10 cellular contexts compared by ENCODE assay signal in genomic region chr9:112711050-112711689, GRCh38. TPM values are rescaled to one million over a fixed set of nuclear protein-coding genes. Genes with fewer than 3 reads are reported as not detected.
DNase-seq lines count a peak whose midpoint lies in the region; ATAC-seq and TF ChIP-seq lines count a peak whose summit lies in the region.
"Had no signal": no experiment of that assay in that cellular context is flagged by ENCODE, and none has a peak within 500 bp of the region (broad histone marks: within the 10 kb centered on the region; RNA-seq: fewer than 3 reads in every experiment).

No MANE protein-coding gene starts in this region.

- H3K36me3 Mint-ChIP-seq in stimulated activated naive B cell treated with anti-CD40 and anti-IgM and Interleukin-4, amounts not matched to agents 10 μg/mL and 1 μg/mL and 100 μg/mL, for 72 hours: peaks cover 18 to 39% of the 10 kb centered on the region in 2 donors
- peaks cover 6 to 13% of the 10 kb centered on the region in 2 donors for H3K36me3 Mint-ChIP-seq in activated naive CD4-positive, alpha-beta T cell treated with anti-CD3 and anti-CD28 coated beads, Interleukin-2, amount 50 U/mL, for 72 hours

- WGBS in mammary epithelial cell (ENCODE audit: low coverage, missing lambda C conversion rate): 82% methylated on average over 7 of the region's 7 CpGs
- 79 to 85% methylated on average over 7 of the region's 7 CpGs for WGBS in lung, 2 donors

- H3K79me2 ChIP-seq in mammary epithelial cell (ENCODE audit: insufficient read depth, low read length): peaks cover 54% of the 10 kb centered on the region

- in situ Hi-C loops in mammary epithelial cell (cut with MboI; ENCODE audit: low sequenced_read_pairs in 2 of 2): no loop called here

- H4K20me1 ChIP-seq in mammary epithelial cell (ENCODE audit: insufficient read depth, low read length): no peaks in the 10 kb centered on the region

- H3K4me2 ChIP-seq in mammary epithelial cell (ENCODE audit: insufficient read depth, low read depth, low read length): no peak overlapping the region

- intact Hi-C loops in mammary epithelial cell (cut with micrococcal nuclease): loop anchor here (5.0 kb wide), 1 partner anchor 614 kb away; no protein-coding TSS in a partner anchor

- peak; percentile 76 for TF ChIP-seq CTCF in LNCaP clone FGC (IDR thresholded peaks at IDR 0.05; ENCODE audit: control insufficient read depth, extremely low read depth, insufficient read depth)
- TF ChIP-seq CTCF in mammary epithelial cell (conservative IDR thresholded peaks at IDR 0.05 in 1 of 2, IDR thresholded peaks at IDR 0.05 in 1 of 2; ENCODE audit: extremely low read depth in 1 of 2, insufficient read depth in 1 of 2, low read depth in 1 of 2, low read length in 2 of 2): peak; percentile 47 to 64
- TF ChIP-seq CTCF in lung (IDR thresholded peaks at IDR 0.05; ENCODE audit: control extremely low read depth, extremely low read depth): peak; percentile 12

- DNase-seq in D341Med (ENCODE audit: low spot score) (peak; percentile 44), LNCaP clone FGC (ENCODE audit: low read depth) (no peak), mammary epithelial cell (peak; percentile 13), lung (ENCODE audit: low spot score) (no peak), NCI-H748 (lab: John Stamatoyannopoulos, UW; ENCODE audit: unreplicated experiment) (no peak)
- DNase-seq in stimulated activated naive B cell treated with anti-CD40 and anti-IgM and Interleukin-4, amounts not matched to agents 10 μg/mL and 1 μg/mL and 100 μg/mL, for 72 hours: no peak
- no peak for DNase-seq in activated naive CD4-positive, alpha-beta T cell treated with anti-CD3 and anti-CD28 coated beads, Interleukin-2, amount 50 U/mL, for 72 hours (ENCODE audit: low spot score in 2 of 2)

- no peak for ATAC-seq in lung (ENCODE audit: insufficient read depth, low FRiP score)
- no peak for ATAC-seq in stimulated activated naive B cell treated with anti-CD40 and anti-IgM and Interleukin-4, amounts not matched to agents 10 μg/mL and 1 μg/mL and 100 μg/mL, for 72 hours (replicated peaks)
- ATAC-seq in HG03175 (IDR thresholded peaks at IDR 0.05; ENCODE audit: unreplicated experiment): no peak
- no peak for ATAC-seq in activated naive CD4-positive, alpha-beta T cell treated with anti-CD3 and anti-CD28 coated beads, Interleukin-2, amount 50 U/mL, for 72 hours

- H3K9ac ChIP-seq in mammary epithelial cell (ENCODE audit: insufficient read depth, low read length): no peak overlapping the region

- H3K4me1 ChIP-seq in mammary epithelial cell (ENCODE audit: insufficient read depth, low read length): peaks cover under 1% of the 10 kb centered on the region
- H3K4me1 ChIP-seq in lung (ENCODE audit: control insufficient read depth in 2 of 2, insufficient read depth in 2 of 2, low read length in 2 of 2): no peaks in the 10 kb centered on the region

- no peak overlapping the region for H3K4me3 Mint-ChIP-seq in stimulated activated naive B cell treated with anti-CD40 and anti-IgM and Interleukin-4, amounts not matched to agents 10 μg/mL and 1 μg/mL and 100 μg/mL, for 72 hours

- H3K27me3 Mint-ChIP-seq in stimulated activated naive B cell treated with anti-CD40 and anti-IgM and Interleukin-4, amounts not matched to agents 10 μg/mL and 1 μg/mL and 100 μg/mL, for 72 hours: no peaks in the 10 kb centered on the region

- H3K9me3 Mint-ChIP-seq in stimulated activated naive B cell treated with anti-CD40 and anti-IgM and Interleukin-4, amounts not matched to agents 10 μg/mL and 1 μg/mL and 100 μg/mL, for 72 hours: no peaks in the 10 kb centered on the region
- no peaks in the 10 kb centered on the region for H3K9me3 Mint-ChIP-seq in activated naive CD4-positive, alpha-beta T cell treated with anti-CD3 and anti-CD28 coated beads, Interleukin-2, amount 50 U/mL, for 72 hours

- no peak overlapping the region for H2AFZ ChIP-seq in mammary epithelial cell (ENCODE audit: low read depth, low read length)

- H3K4me1 Mint-ChIP-seq in stimulated activated naive B cell treated with anti-CD40 and anti-IgM and Interleukin-4, amounts not matched to agents 10 μg/mL and 1 μg/mL and 100 μg/mL, for 72 hours: peaks cover 22 to 40% of the 10 kb centered on the region in 2 donors

- no peak overlapping the region for H3K27ac ChIP-seq in mammary epithelial cell (ENCODE audit: insufficient read depth, low read depth, low read length)
- no peak overlapping the region for H3K27ac ChIP-seq in lung (ENCODE audit: low read depth in 1 of 2, low read length in 1 of 2)
- H3K27ac ChIP-seq: epithelial cell of prostate, HL-60 had no signal

- H3K9me3 ChIP-seq in mammary epithelial cell (replicated peaks; ENCODE audit: insufficient read depth, low read length): no peaks in the 10 kb centered on the region
- H3K9me3 ChIP-seq in lung (ENCODE audit: control insufficient read depth in 2 of 2, insufficient read depth in 1 of 2, low read length in 1 of 2): no peaks in the 10 kb centered on the region

- H3K27me3 ChIP-seq in mammary epithelial cell (ENCODE audit: insufficient read depth, low read length): no peaks in the 10 kb centered on the region
- no peaks in the 10 kb centered on the region for H3K27me3 ChIP-seq in lung (ENCODE audit: control insufficient read depth, insufficient read depth)

- H3K36me3 ChIP-seq in mammary epithelial cell (ENCODE audit: insufficient read depth, low read length) (peaks cover 3% of the 10 kb centered on the region), lung (ENCODE audit: control insufficient read depth in 2 of 2, insufficient read depth in 2 of 2, low read length in 2 of 2) (peaks cover 0 to 4% of the 10 kb centered on the region in 2 donors)

- no peak overlapping the region for H3K27ac Mint-ChIP-seq in stimulated activated naive B cell treated with anti-CD40 and anti-IgM and Interleukin-4, amounts not matched to agents 10 μg/mL and 1 μg/mL and 100 μg/mL, for 72 hours
- H3K27ac Mint-ChIP-seq in activated naive CD4-positive, alpha-beta T cell treated with anti-CD3 and anti-CD28 coated beads, Interleukin-2, amount 50 U/mL, for 72 hours: no peak overlapping the region

- BruUV-seq in mammary epithelial cell (replicated peaks; lab: Mats Ljungman, UMichigan): no TSS peak

- CTCF ChIA-PET in mammary epithelial cell (lab: Charles Lee; ENCODE audit: low non-redundant PET): interaction anchor here (0.6 kb wide), 1 partner anchor 132 kb away, joined by 4 read pairs; no protein-coding TSS in a partner anchor

- H3K4me3 ChIP-seq in LNCaP clone FGC (ENCODE audit: low read depth, low read length) (no peak overlapping the region), mammary epithelial cell (replicated peaks in 1 of 3; ENCODE audit: insufficient read depth in 1 of 3, low read depth in 2 of 3, low read length in 3 of 3) (no peak overlapping the region), lung (no peak overlapping the region)

- dilution Hi-C loops in mammary epithelial cell (cut with HindIII; ENCODE audit: low sequenced_read_pairs): no loop called here

RNA-seq across cellular contexts. Expression of gene INIP, which starts 6.7 kb away (rescaled TPM):
- total RNA-seq in mammary epithelial cell (10 to 100 TPM; 23.2 to 24.3 TPM), lung (10 to 100 TPM; 22.0 to 25.8 TPM)
- polyA plus RNA-seq in mammary epithelial cell (12.1 TPM), lung (10 to 100 TPM in 1 of 2 donors, 1 to 10 TPM in 1; 9.1 to 11.5 TPM)
- 40.2 TPM for polyA minus RNA-seq in mammary epithelial cell
- total RNA-seq in activated naive CD4-positive, alpha-beta T cell treated with anti-CD3 and anti-CD28 coated beads, Interleukin-2, amount 50 U/mL, for 72 hours: 10 to 100 TPM; 34.1 to 38.4 TPM

RNA-seq across cellular contexts. Expression of gene SNX30, which starts 39.4 kb away (rescaled TPM):
- total RNA-seq in mammary epithelial cell: 10 to 100 TPM in 1 of 2 donors, 1 to 10 TPM in 1; 9.8 to 20.8 TPM
- polyA plus RNA-seq in mammary epithelial cell: 5.7 TPM
- polyA minus RNA-seq in mammary epithelial cell: 19.5 TPM
- 10 to 100 TPM; 49.9 to 63.1 TPM for total RNA-seq in lung
- 10 to 100 TPM; 13.7 to 21.6 TPM for polyA plus RNA-seq in lung
- total RNA-seq in activated naive CD4-positive, alpha-beta T cell treated with anti-CD3 and anti-CD28 coated beads, Interleukin-2, amount 50 U/mL, for 72 hours: 1 to 10 TPM; 5.6 to 7.9 TPM

Comparison
In these comparisons a context has a peak if more than half of its experiments do, and no peak if none do; other contexts are left out.
1. DNase-seq: peak in D341Med (single experiment) and mammary epithelial cell (single experiment); none in LNCaP clone FGC (single experiment), lung (single experiment), NCI-H748 (single experiment), stimulated activated naive B cell treated with anti-CD40 and anti-IgM and Interleukin-4, amounts not matched to agents 10 μg/mL and 1 μg/mL and 100 μg/mL, for 72 hours (single experiment) and activated naive CD4-positive, alpha-beta T cell treated with anti-CD3 and anti-CD28 coated beads, Interleukin-2, amount 50 U/mL, for 72 hours (0 of 2).
2. CTCF ChIP-seq: peak in every context shown above with its lines; median percentile 76 in LNCaP clone FGC; 56 in mammary epithelial cell; 12 in lung.